ENCODE assay signal across 18 cellular contexts in the genomic region with DNA sequence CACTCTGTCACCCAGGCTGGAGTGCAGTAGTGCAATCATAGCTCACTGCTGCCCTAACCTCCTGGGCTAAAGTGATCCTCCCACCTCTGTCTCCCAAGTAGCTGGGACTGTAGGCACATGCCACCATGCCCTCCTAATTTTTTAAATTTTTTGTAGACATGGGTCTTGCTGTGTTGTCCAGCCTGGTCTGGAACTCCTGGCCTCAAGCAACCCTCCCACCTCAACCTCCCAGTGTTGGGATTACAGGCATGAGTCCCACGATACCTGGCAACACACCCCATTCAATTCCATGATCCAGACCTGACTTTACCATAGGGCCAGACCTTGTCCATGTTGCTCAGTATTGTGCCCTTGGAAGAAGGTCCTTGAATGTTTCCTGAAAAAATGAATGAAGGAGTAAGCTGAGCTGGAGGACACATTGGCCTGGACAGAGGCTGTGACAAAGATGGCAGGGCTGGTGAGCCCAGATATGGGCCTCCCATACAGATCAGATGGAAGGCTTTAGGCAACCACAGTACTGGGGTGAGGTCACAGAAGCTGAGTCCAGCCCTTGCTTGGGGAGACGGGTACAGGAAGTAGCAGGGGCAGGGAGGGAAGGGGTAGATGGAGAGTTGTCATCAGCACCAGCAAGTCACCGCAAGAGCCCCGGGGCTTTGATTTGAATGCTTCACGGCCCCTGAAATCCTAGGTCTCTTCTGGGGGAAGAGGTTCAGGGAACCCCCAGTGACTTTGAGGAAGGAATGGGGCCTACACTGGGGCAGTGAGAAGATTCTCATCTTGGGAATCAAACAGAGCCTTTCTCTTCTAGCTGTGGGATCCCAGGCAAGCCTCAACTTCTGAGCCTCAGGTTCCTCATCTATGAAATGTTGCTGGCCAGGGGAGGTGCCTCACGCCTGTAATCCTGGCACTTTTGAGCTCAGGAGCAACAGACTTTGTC. TPM values are rescaled to one million over a fixed set of nuclear protein-coding genes. Genes with fewer than 3 reads are reported as not detected.
DNase-seq lines count a peak whose midpoint lies in the region; ATAC-seq and TF ChIP-seq lines count a peak whose summit lies in the region.
"Had no signal": no experiment of that assay in that cellular context is flagged by ENCODE, and none has a peak within 500 bp of the region (broad histone marks: within the 10 kb centered on the region; RNA-seq: fewer than 3 reads in every experiment).

No MANE protein-coding gene starts in this region.

- H3K9me3 ChIP-seq in HUES6 (ENCODE audit: control insufficient read depth, insufficient read depth, low read depth, low read length): no peaks in the 10 kb centered on the region
- no peaks in the 10 kb centered on the region for H3K9me3 ChIP-seq in mucosa of descending colon
- H3K9me3 ChIP-seq: SJCRH30 had no signal

- H3K4me1 ChIP-seq in HUES6 (ENCODE audit: control insufficient read depth, insufficient read depth, low read length): peaks cover 36% of the 10 kb centered on the region
- H3K4me1 ChIP-seq in mucosa of descending colon (ENCODE audit: low read depth): peaks cover 11% of the 10 kb centered on the region
- H3K4me1 ChIP-seq: SJCRH30 had no signal

- H3K27me3 ChIP-seq in HUES6 (ENCODE audit: control insufficient read depth, insufficient read depth, low read length): peaks cover 100% of the 10 kb centered on the region

- peaks cover 79% of the 10 kb centered on the region for H3K27me3 Mint-ChIP-seq in activated CD4-positive, alpha-beta T cell treated with anti-CD3 and anti-CD28 coated beads, Interleukin-2, amount 10 ng/mL, durations not matched to agents 24 days and 14 days
- H3K27me3 Mint-ChIP-seq in activated CD8-positive, alpha-beta T cell treated with anti-CD3 and anti-CD28 coated beads for 36 hours: peaks cover 47% of the 10 kb centered on the region
- peaks cover 99% of the 10 kb centered on the region for H3K27me3 Mint-ChIP-seq in activated naive CD4-positive, alpha-beta T cell treated with anti-CD3 and anti-CD28 coated beads, Interleukin-2, amount 10 ng/mL, durations not matched to agents 7 days and 5 days
- H3K27me3 Mint-ChIP-seq in activated T-cell treated with anti-CD3 and anti-CD28 coated beads, Interleukin-2, amount 50 U/mL, for 24 hours: peaks cover 65% of the 10 kb centered on the region

- POLR2A ChIA-PET in activated CD8-positive, alpha-beta T cell treated with anti-CD3 and anti-CD28 coated beads for 36 hours (lab: Charles Lee): no interaction called here

- no peak for TF ChIP-seq CTCF in activated CD8-positive, alpha-beta T cell treated with anti-CD3 and anti-CD28 coated beads for 36 hours (IDR thresholded peaks at IDR 0.05)
- TF ChIP-seq CTCF in mucosa of descending colon (IDR thresholded peaks at IDR 0.05): no peak

- H3K4me3 ChIP-seq in HUES6 (ENCODE audit: low read depth, low read length): peak overlapping the region; percentile 56; the same call in 1 of the 2 replicates
- H3K4me3 ChIP-seq in mucosa of descending colon: no peak overlapping the region
- H3K4me3 ChIP-seq: SJCRH30 had no signal

- DNase-seq in activated CD4-positive, alpha-beta T cell treated with anti-CD3 and anti-CD28 coated beads, Interleukin-2, amount 10 ng/mL, durations not matched to agents 24 days and 14 days: no peak
- DNase-seq in activated CD4-positive, alpha-beta T cell treated with anti-CD3 and anti-CD28 coated beads for 1 hour: no peak
- DNase-seq in activated CD8-positive, alpha-beta T cell treated with anti-CD3 and anti-CD28 coated beads for 36 hours: peak; percentile 11
- DNase-seq in mucosa of descending colon: peak in 1 of 3 donors; percentile 23
- no peak for DNase-seq in activated naive CD4-positive, alpha-beta T cell treated with anti-CD3 and anti-CD28 coated beads, Interleukin-2, amount 10 ng/mL, durations not matched to agents 7 days and 5 days
- DNase-seq in activated T-cell treated with anti-CD3 and anti-CD28 coated beads, Interleukin-2, amount 50 U/mL, for 24 hours: no peak
- no peak for DNase-seq in DMS53 treated with DMSO at 0.1 percent for 48 hours (lab: John Stamatoyannopoulos, UW; ENCODE audit: unreplicated experiment)
- DNase-seq: DMS153, KBM-7, NCI-H1105, NCI-H187, NCI-H446 treated with DMSO at 0.1 percent for 48 hours, NCI-H774, SJCRH30 had no signal

- H3K4me1 Mint-ChIP-seq in activated CD4-positive, alpha-beta T cell treated with anti-CD3 and anti-CD28 coated beads, Interleukin-2, amount 10 ng/mL, durations not matched to agents 24 days and 14 days: peaks cover 8% of the 10 kb centered on the region
- H3K4me1 Mint-ChIP-seq in activated CD8-positive, alpha-beta T cell treated with anti-CD3 and anti-CD28 coated beads for 36 hours (ENCODE audit: low read depth): peaks cover 9% of the 10 kb centered on the region
- H3K4me1 Mint-ChIP-seq in activated naive CD4-positive, alpha-beta T cell treated with anti-CD3 and anti-CD28 coated beads, Interleukin-2, amount 10 ng/mL, durations not matched to agents 7 days and 5 days: peaks cover 9% of the 10 kb centered on the region
- peaks cover 14% of the 10 kb centered on the region for H3K4me1 Mint-ChIP-seq in activated T-cell treated with anti-CD3 and anti-CD28 coated beads, Interleukin-2, amount 50 U/mL, for 24 hours (ENCODE audit: low read depth)

- intact Hi-C loops in activated CD4-positive, alpha-beta T cell treated with anti-CD3 and anti-CD28 coated beads, Interleukin-2, amount 10 ng/mL, durations not matched to agents 24 days and 14 days (cut with micrococcal nuclease): no loop called here
- intact Hi-C loops in activated CD8-positive, alpha-beta T cell treated with anti-CD3 and anti-CD28 coated beads for 36 hours (cut with micrococcal nuclease): no loop called here
- intact Hi-C loops in mucosa of descending colon (cut with DNase I, micrococcal nuclease): loop anchor here (5.0 kb wide), 1 partner anchor 78 kb away; no protein-coding TSS in a partner anchor

- H3K36me3 Mint-ChIP-seq in activated CD4-positive, alpha-beta T cell treated with anti-CD3 and anti-CD28 coated beads, Interleukin-2, amount 10 ng/mL, durations not matched to agents 24 days and 14 days (ENCODE audit: low read depth): no peaks in the 10 kb centered on the region
- H3K36me3 Mint-ChIP-seq in activated CD8-positive, alpha-beta T cell treated with anti-CD3 and anti-CD28 coated beads for 36 hours (ENCODE audit: low read depth): no peaks in the 10 kb centered on the region
- H3K36me3 Mint-ChIP-seq in activated naive CD4-positive, alpha-beta T cell treated with anti-CD3 and anti-CD28 coated beads, Interleukin-2, amount 10 ng/mL, durations not matched to agents 7 days and 5 days: no peaks in the 10 kb centered on the region
- H3K36me3 Mint-ChIP-seq in activated T-cell treated with anti-CD3 and anti-CD28 coated beads, Interleukin-2, amount 50 U/mL, for 24 hours (ENCODE audit: low read depth): no peaks in the 10 kb centered on the region

- H3K36me3 ChIP-seq in HUES6 (ENCODE audit: control insufficient read depth, insufficient read depth, low read length) (no peaks in the 10 kb centered on the region), mucosa of descending colon (ENCODE audit: low read depth) (no peaks in the 10 kb centered on the region)
- H3K36me3 ChIP-seq: SJCRH30 had no signal

- no peak for ATAC-seq in activated CD8-positive, alpha-beta T cell treated with anti-CD3 and anti-CD28 coated beads for 36 hours
- ATAC-seq in mucosa of descending colon: peak; percentile 34
- ATAC-seq: HCT116 had no signal

- peak overlapping the region; percentile 26 for H3K27ac Mint-ChIP-seq in activated CD4-positive, alpha-beta T cell treated with anti-CD3 and anti-CD28 coated beads, Interleukin-2, amount 10 ng/mL, durations not matched to agents 24 days and 14 days
- H3K27ac Mint-ChIP-seq in activated CD8-positive, alpha-beta T cell treated with anti-CD3 and anti-CD28 coated beads for 36 hours: no peak overlapping the region
- H3K27ac Mint-ChIP-seq in activated naive CD4-positive, alpha-beta T cell treated with anti-CD3 and anti-CD28 coated beads, Interleukin-2, amount 10 ng/mL, durations not matched to agents 7 days and 5 days: no peak overlapping the region
- H3K27ac Mint-ChIP-seq in activated T-cell treated with anti-CD3 and anti-CD28 coated beads, Interleukin-2, amount 50 U/mL, for 24 hours: no peak overlapping the region

- no peaks in the 10 kb centered on the region for H3K9me3 Mint-ChIP-seq in activated CD4-positive, alpha-beta T cell treated with anti-CD3 and anti-CD28 coated beads, Interleukin-2, amount 10 ng/mL, durations not matched to agents 24 days and 14 days
- H3K9me3 Mint-ChIP-seq in activated CD8-positive, alpha-beta T cell treated with anti-CD3 and anti-CD28 coated beads for 36 hours: no peaks in the 10 kb centered on the region
- H3K9me3 Mint-ChIP-seq in activated naive CD4-positive, alpha-beta T cell treated with anti-CD3 and anti-CD28 coated beads, Interleukin-2, amount 10 ng/mL, durations not matched to agents 7 days and 5 days: no peaks in the 10 kb centered on the region
- H3K9me3 Mint-ChIP-seq in activated T-cell treated with anti-CD3 and anti-CD28 coated beads, Interleukin-2, amount 50 U/mL, for 24 hours: no peaks in the 10 kb centered on the region

- CTCF ChIA-PET in activated CD8-positive, alpha-beta T cell treated with anti-CD3 and anti-CD28 coated beads for 36 hours (lab: Charles Lee): interaction anchor here (1.1 to 4.7 kb wide), 4 partner anchors 9 to 275 kb away, joined by 3 to 27 read pairs (median 16); no protein-coding TSS in a partner anchor
- CTCF ChIA-PET in activated naive CD4-positive, alpha-beta T cell treated with anti-CD3 and anti-CD28 coated beads, Interleukin-2, amount 10 ng/mL, durations not matched to agents 7 days and 5 days (lab: Charles Lee): interaction anchor here (0.7 to 10.5 kb wide), 5 partner anchors 9 to 79 kb away, joined by 3 to 160 read pairs (median 3); no protein-coding TSS in a partner anchor

- H3K27ac ChIP-seq in HUES6 (ENCODE audit: low read depth, low read length): no peak overlapping the region
- H3K27ac ChIP-seq: C4-2B, SJCRH30 had no signal

- H3K9ac ChIP-seq in HUES6 (ENCODE audit: low read length): no peak overlapping the region

- no peak overlapping the region for H3K4me3 Mint-ChIP-seq in activated CD4-positive, alpha-beta T cell treated with anti-CD3 and anti-CD28 coated beads, Interleukin-2, amount 10 ng/mL, durations not matched to agents 24 days and 14 days
- no peak overlapping the region for H3K4me3 Mint-ChIP-seq in activated CD8-positive, alpha-beta T cell treated with anti-CD3 and anti-CD28 coated beads for 36 hours
- no peak overlapping the region for H3K4me3 Mint-ChIP-seq in activated naive CD4-positive, alpha-beta T cell treated with anti-CD3 and anti-CD28 coated beads, Interleukin-2, amount 10 ng/mL, durations not matched to agents 7 days and 5 days
- no peak overlapping the region for H3K4me3 Mint-ChIP-seq in activated T-cell treated with anti-CD3 and anti-CD28 coated beads, Interleukin-2, amount 50 U/mL, for 24 hours

RNA-seq across cellular contexts. Expression of a gene that starts 40.1 kb away (rescaled TPM):
- total RNA-seq in activated CD4-positive, alpha-beta T cell treated with anti-CD3 and anti-CD28 coated beads, Interleukin-2, amount 10 ng/mL, durations not matched to agents 24 days and 14 days: 0.07 TPM in 1 of 2 replicates, not detected in the other
- total RNA-seq in activated CD8-positive, alpha-beta T cell treated with anti-CD3 and anti-CD28 coated beads for 36 hours: under 1 TPM in 1 of 2 experiments, not detected in 1; 0.09 TPM
- not detected for total RNA-seq in mucosa of descending colon
- total RNA-seq: SJCRH30 had no signal

RNA-seq across cellular contexts. Expression of a gene that starts 55.4 kb away (rescaled TPM):
- total RNA-seq in activated CD4-positive, alpha-beta T cell treated with anti-CD3 and anti-CD28 coated beads, Interleukin-2, amount 10 ng/mL, durations not matched to agents 24 days and 14 days: 4.6 and 6.8 TPM in 2 replicates
- total RNA-seq in activated CD8-positive, alpha-beta T cell treated with anti-CD3 and anti-CD28 coated beads for 36 hours: 1 to 10 TPM; 3.0 to 4.7 TPM
- 100 to 1,000 TPM in 1 of 3 donors, 10 to 100 TPM in 2; 51.7 to 130 (median 60.2) TPM for total RNA-seq in mucosa of descending colon
- total RNA-seq: A172 had no signal

Comparison
In these comparisons a context has a peak if more than half of its experiments do, and no peak if none do; other contexts are left out.
1. intact Hi-C loops: an anchor here in mucosa of descending colon (5.0 kb wide); none called in activated CD4-positive, alpha-beta T cell treated with anti-CD3 and anti-CD28 coated beads, Interleukin-2, amount 10 ng/mL, durations not matched to agents 24 days and 14 days and activated CD8-positive, alpha-beta T cell treated with anti-CD3 and anti-CD28 coated beads for 36 hours.